ENCODE assay signal across 25 cellular contexts in the genomic region with DNA sequence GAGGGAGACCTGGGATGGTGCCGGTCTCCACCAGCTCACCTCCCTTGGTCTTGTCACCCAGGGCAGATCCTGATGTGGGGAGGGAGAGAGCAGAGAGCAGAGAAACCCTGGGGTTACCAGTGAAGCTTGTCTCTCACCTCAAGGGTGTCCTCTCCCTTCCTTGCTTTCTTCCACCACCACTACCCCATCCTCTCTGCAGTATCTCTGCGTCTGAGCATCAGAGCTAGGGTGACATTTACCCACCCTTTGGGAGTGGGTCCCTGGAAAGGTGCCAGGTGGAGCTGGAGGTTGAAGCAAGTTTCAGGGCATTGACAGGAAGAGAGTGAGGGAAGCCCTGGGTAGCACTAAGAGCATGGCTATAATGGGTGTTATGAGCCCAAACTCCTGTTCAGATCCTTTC.
DNase-seq lines count a peak whose midpoint lies in the region; ATAC-seq, FAIRE-seq and TF ChIP-seq lines count a peak whose summit lies in the region.
"Had no signal": no experiment of that assay in that cellular context is flagged by ENCODE, and none has a peak within 500 bp of the region (broad histone marks: within the 10 kb centered on the region; RNA-seq: fewer than 3 reads in every experiment).

No MANE protein-coding gene starts in this region.

- H3K27me3 Mint-ChIP-seq in activated CD8-positive, alpha-beta memory T cell treated with anti-CD3 and anti-CD28 coated beads, Interleukin-2, amount 10 ng/mL, durations not matched to agents 7 days and 5 days: peaks cover 3% of the 10 kb centered on the region
- peaks cover 13% of the 10 kb centered on the region for H3K27me3 Mint-ChIP-seq in osteocyte (ENCODE audit: unreplicated experiment)
- H3K27me3 Mint-ChIP-seq: CD4-positive, alpha-beta T cell had no signal

- no peak overlapping the region for H3K27ac ChIP-seq in small intestine (ENCODE audit: low read depth in 1 of 2, low read length in 1 of 2)
- H3K27ac ChIP-seq: 22Rv1; BLaER1 treated with 17β-estradiol and CSF1 and Interleukin-3, amounts not matched to agents 10 nM and 100 nM had no signal

- no peaks in the 10 kb centered on the region for H3K36me3 Mint-ChIP-seq in activated CD8-positive, alpha-beta memory T cell treated with anti-CD3 and anti-CD28 coated beads, Interleukin-2, amount 10 ng/mL, durations not matched to agents 7 days and 5 days
- H3K36me3 Mint-ChIP-seq in osteocyte (ENCODE audit: unreplicated experiment): no peaks in the 10 kb centered on the region
- H3K36me3 Mint-ChIP-seq: CD14-positive monocyte; CD8-positive, alpha-beta memory T cell had no signal

- DNase-seq in activated CD8-positive, alpha-beta memory T cell treated with anti-CD3 and anti-CD28 coated beads, Interleukin-2, amount 50 U/mL, for 48 hours: peak; percentile 34
- no peak for DNase-seq in activated CD8-positive, alpha-beta memory T cell treated with anti-CD3 and anti-CD28 coated beads, Interleukin-2, amount 10 ng/mL, durations not matched to agents 7 days and 5 days
- DNase-seq in bronchial epithelial cell (ENCODE audit: low read depth): no peak
- DNase-seq in osteocyte (ENCODE audit: extremely low spot score, unreplicated experiment): peak; percentile 51
- DNase-seq in NCI-H1092 (lab: John Stamatoyannopoulos, UW): no peak
- no peak for DNase-seq in small intestine
- DNase-seq in AG08395 (ENCODE audit: low spot score): no peak
- DNase-seq: AML-193; BE2C; CD4-positive, alpha-beta T cell; CD8-positive, alpha-beta memory T cell; DMS 273 treated with DMSO at 0.1 percent for 48 hours; DMS79; EL; GDM1; H9 had no signal

- no peak overlapping the region for H3K4me3 Mint-ChIP-seq in activated CD8-positive, alpha-beta memory T cell treated with anti-CD3 and anti-CD28 coated beads, Interleukin-2, amount 10 ng/mL, durations not matched to agents 7 days and 5 days
- H3K4me3 Mint-ChIP-seq in osteocyte (ENCODE audit: unreplicated experiment): no peak overlapping the region
- H3K4me3 Mint-ChIP-seq: CD14-positive monocyte; CD4-positive, alpha-beta T cell; CD8-positive, alpha-beta memory T cell; GM23338; H9 had no signal

- 92 to 97% (median 92%) methylated on average over 2 of the region's 2 CpGs for WGBS in small intestine, 3 donors

- H3K4me1 ChIP-seq in small intestine (ENCODE audit: control insufficient read depth in 2 of 2, insufficient read depth in 1 of 2, low read depth in 1 of 2, low read length in 1 of 2): no peaks in the 10 kb centered on the region

- no peaks in the 10 kb centered on the region for H3K9me3 ChIP-seq in small intestine (ENCODE audit: control insufficient read depth, low read depth)
- H3K9me3 ChIP-seq: BE2C; BLaER1 treated with 17β-estradiol and CSF1 and Interleukin-3, amounts not matched to agents 10 nM and 100 nM had no signal

- ATAC-seq in activated CD8-positive, alpha-beta memory T cell treated with anti-CD3 and anti-CD28 coated beads, Interleukin-2, amount 10 ng/mL, durations not matched to agents 7 days and 5 days: no peak
- ATAC-seq: GM23338, HCT116 had no signal

- FAIRE-seq in bronchial epithelial cell (lab: Jason Lieb, UNC) (peak; percentile 92), small intestine (lab: Jason Lieb, UNC) (no peak)
- FAIRE-seq: A204.1, D721Med, GM12891, GM18507 had no signal

- CTCF ChIA-PET in activated CD8-positive, alpha-beta memory T cell treated with anti-CD3 and anti-CD28 coated beads, Interleukin-2, amount 10 ng/mL, durations not matched to agents 7 days and 5 days (lab: Charles Lee): no interaction called here

- TF ChIP-seq CTCF in bronchial epithelial cell (IDR thresholded peaks at IDR 0.05; ENCODE audit: insufficient read depth, low read length, severe bottlenecking): no peak
- no peak for TF ChIP-seq CTCF in osteocyte (IDR thresholded peaks at IDR 0.05)

- H3K4me3 ChIP-seq in bronchial epithelial cell (ENCODE audit: low read depth, low read length): no peak overlapping the region
- H3K4me3 ChIP-seq in small intestine (ENCODE audit: low read depth in 1 of 2, low read length in 2 of 2): no peak overlapping the region
- H3K4me3 ChIP-seq: BLaER1 treated with 17β-estradiol and CSF1 and Interleukin-3, amounts not matched to agents 10 nM and 100 nM; GM23338 had no signal

- H3K9me3 Mint-ChIP-seq in activated CD8-positive, alpha-beta memory T cell treated with anti-CD3 and anti-CD28 coated beads, Interleukin-2, amount 10 ng/mL, durations not matched to agents 7 days and 5 days (ENCODE audit: low read depth): no peaks in the 10 kb centered on the region
- H3K9me3 Mint-ChIP-seq in osteocyte (ENCODE audit: unreplicated experiment): no peaks in the 10 kb centered on the region
- H3K9me3 Mint-ChIP-seq: CD14-positive monocyte; CD4-positive, alpha-beta T cell; CD8-positive, alpha-beta memory T cell; GM23338; H9 had no signal

- peaks cover 2% of the 10 kb centered on the region for H3K4me1 Mint-ChIP-seq in activated CD8-positive, alpha-beta memory T cell treated with anti-CD3 and anti-CD28 coated beads, Interleukin-2, amount 10 ng/mL, durations not matched to agents 7 days and 5 days
- peaks cover 8% of the 10 kb centered on the region for H3K4me1 Mint-ChIP-seq in osteocyte (ENCODE audit: unreplicated experiment)

- H3K27me3 ChIP-seq in bronchial epithelial cell (ENCODE audit: control insufficient read depth, insufficient read depth, low read length) (no peaks in the 10 kb centered on the region), small intestine (ENCODE audit: control insufficient read depth in 2 of 2, insufficient read depth in 2 of 2, low read length in 2 of 2) (no peaks in the 10 kb centered on the region)
- H3K27me3 ChIP-seq: BE2C; BLaER1 treated with 17β-estradiol and CSF1 and Interleukin-3, amounts not matched to agents 10 nM and 100 nM had no signal

- no peaks in the 10 kb centered on the region for H3K36me3 ChIP-seq in bronchial epithelial cell (ENCODE audit: control insufficient read depth, insufficient read depth, low read length)
- H3K36me3 ChIP-seq in small intestine (ENCODE audit: control insufficient read depth in 2 of 2, insufficient read depth in 2 of 2, low read length in 2 of 2): no peaks in the 10 kb centered on the region
- H3K36me3 ChIP-seq: BE2C; BLaER1 treated with 17β-estradiol and CSF1 and Interleukin-3, amounts not matched to agents 10 nM and 100 nM had no signal

- no peak overlapping the region for H3K27ac Mint-ChIP-seq in activated CD8-positive, alpha-beta memory T cell treated with anti-CD3 and anti-CD28 coated beads, Interleukin-2, amount 10 ng/mL, durations not matched to agents 7 days and 5 days
- no peak overlapping the region for H3K27ac Mint-ChIP-seq in osteocyte (ENCODE audit: unreplicated experiment)
- H3K27ac Mint-ChIP-seq: CD4-positive, alpha-beta T cell; CD8-positive, alpha-beta memory T cell; GM23338; H9 had no signal

Comparison
In these comparisons a context has a peak if more than half of its experiments do, and no peak if none do; other contexts are left out.
1. DNase-seq: peak in activated CD8-positive, alpha-beta memory T cell treated with anti-CD3 and anti-CD28 coated beads, Interleukin-2, amount 50 U/mL, for 48 hours (single experiment) and osteocyte (single experiment); none in activated CD8-positive, alpha-beta memory T cell treated with anti-CD3 and anti-CD28 coated beads, Interleukin-2, amount 10 ng/mL, durations not matched to agents 7 days and 5 days (single experiment), bronchial epithelial cell (single experiment), NCI-H1092 (single experiment), small intestine (single experiment) and AG08395 (single experiment).